In the genomic region with DNA sequence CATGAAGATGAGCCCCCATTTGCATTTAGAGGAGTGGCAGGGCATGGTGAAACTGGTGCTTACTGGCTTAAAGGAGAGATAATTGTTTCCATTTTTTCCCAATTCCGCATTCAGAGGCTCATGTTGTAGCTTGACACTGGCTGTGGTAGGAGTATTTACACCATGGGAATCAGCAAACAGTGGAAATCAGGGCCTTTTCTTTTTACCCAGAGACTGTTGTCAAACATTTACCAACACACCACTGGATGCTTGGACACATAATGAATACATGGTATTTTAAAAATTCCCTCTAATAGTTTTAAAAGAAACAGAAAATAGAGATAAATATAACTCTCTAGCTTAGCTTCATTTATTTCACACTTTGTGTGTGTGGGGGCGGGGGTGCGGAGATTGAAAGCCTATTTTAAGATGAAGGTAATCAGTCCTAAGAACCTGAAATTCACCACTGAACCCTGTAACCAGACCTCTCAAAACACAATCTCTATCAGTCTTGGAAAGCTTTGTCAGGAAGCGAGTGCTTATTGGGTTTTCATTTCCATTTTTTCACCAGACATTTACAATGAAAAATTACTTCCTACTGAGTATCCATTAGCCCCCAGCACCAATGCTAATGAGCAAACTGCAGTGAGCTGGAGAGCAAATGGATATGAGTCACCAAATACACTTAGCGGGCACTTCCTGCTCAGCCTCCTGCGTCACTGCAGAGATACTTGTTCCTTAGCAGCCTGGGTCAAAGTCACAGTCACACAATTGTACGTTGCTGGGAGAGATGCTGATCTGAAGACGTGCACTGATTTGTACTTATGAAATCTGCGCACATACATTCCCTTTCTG, we compare ENCODE assay signal across 1 cellular context.
TF ChIP-seq lines count a peak whose summit lies in the region.

No MANE protein-coding gene starts in this region.

TF ChIP-seq in HepG2, 621 proteins besides CTCF, POLR2A, EP300 and RAD21 (continued from another document):
- TF ChIP-seq, protein P1, sequence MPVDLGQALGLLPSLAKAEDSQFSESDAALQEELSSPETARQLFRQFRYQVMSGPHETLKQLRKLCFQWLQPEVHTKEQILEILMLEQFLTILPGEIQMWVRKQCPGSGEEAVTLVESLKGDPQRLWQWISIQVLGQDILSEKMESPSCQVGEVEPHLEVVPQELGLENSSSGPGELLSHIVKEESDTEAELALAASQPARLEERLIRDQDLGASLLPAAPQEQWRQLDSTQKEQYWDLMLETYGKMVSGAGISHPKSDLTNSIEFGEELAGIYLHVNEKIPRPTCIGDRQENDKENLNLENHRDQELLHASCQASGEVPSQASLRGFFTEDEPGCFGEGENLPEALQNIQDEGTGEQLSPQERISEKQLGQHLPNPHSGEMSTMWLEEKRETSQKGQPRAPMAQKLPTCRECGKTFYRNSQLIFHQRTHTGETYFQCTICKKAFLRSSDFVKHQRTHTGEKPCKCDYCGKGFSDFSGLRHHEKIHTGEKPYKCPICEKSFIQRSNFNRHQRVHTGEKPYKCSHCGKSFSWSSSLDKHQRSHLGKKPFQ (CRISPR knock-in tag; IDR thresholded peaks at IDR 0.05; ENCODE audit: insufficient replicate concordance): no peak
- TF ChIP-seq MIER3 (CRISPR knock-in tag; IDR thresholded peaks at IDR 0.05; ENCODE audit: borderline replicate concordance): no peak
- TF ChIP-seq GABPA (IDR thresholded peaks at IDR 0.05; ENCODE audit: low read depth, low read length): no peak
- TF ChIP-seq GABPA (CRISPR knock-in tag; IDR thresholded peaks at IDR 0.05; ENCODE audit: low read depth): peak; percentile 72
- no peak for TF ChIP-seq ZNF264 (CRISPR knock-in tag; IDR thresholded peaks at IDR 0.05)
- TF ChIP-seq ZNF441 (CRISPR knock-in tag; IDR thresholded peaks at IDR 0.05; ENCODE audit: borderline replicate concordance): no peak
- TF ChIP-seq, protein P2, sequence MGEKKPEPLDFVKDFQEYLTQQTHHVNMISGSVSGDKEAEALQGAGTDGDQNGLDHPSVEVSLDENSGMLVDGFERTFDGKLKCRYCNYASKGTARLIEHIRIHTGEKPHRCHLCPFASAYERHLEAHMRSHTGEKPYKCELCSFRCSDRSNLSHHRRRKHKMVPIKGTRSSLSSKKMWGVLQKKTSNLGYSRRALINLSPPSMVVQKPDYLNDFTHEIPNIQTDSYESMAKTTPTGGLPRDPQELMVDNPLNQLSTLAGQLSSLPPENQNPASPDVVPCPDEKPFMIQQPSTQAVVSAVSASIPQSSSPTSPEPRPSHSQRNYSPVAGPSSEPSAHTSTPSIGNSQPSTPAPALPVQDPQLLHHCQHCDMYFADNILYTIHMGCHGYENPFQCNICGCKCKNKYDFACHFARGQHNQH (CRISPR knock-in tag; IDR thresholded peaks at IDR 0.05): no peak
- TF ChIP-seq ELF3 (CRISPR knock-in tag; IDR thresholded peaks at IDR 0.05): no peak
- TF ChIP-seq GATA4 (IDR thresholded peaks at IDR 0.05; ENCODE audit: borderline replicate concordance, low read depth): no peak
- TF ChIP-seq FOSL2 (CRISPR knock-in tag; IDR thresholded peaks at IDR 0.05): peak; percentile 82
- peak; percentile 47; the same call in 1 of the 2 replicates for TF ChIP-seq GABPB1 (CRISPR knock-in tag; IDR thresholded peaks at IDR 0.05)
- peak; percentile 58; the same call in 1 of the 2 replicates for TF ChIP-seq ZBTB21 (CRISPR knock-in tag; IDR thresholded peaks at IDR 0.05)
- TF ChIP-seq ZEB1 (IDR thresholded peaks at IDR 0.05; ENCODE audit: insufficient replicate concordance, low read depth): no peak
- TF ChIP-seq ZSCAN31 (CRISPR knock-in tag; IDR thresholded peaks at IDR 0.05; ENCODE audit: low read depth): no peak
- no peak for TF ChIP-seq MTA3 (CRISPR knock-in tag; IDR thresholded peaks at IDR 0.05)
- TF ChIP-seq, protein P3, sequence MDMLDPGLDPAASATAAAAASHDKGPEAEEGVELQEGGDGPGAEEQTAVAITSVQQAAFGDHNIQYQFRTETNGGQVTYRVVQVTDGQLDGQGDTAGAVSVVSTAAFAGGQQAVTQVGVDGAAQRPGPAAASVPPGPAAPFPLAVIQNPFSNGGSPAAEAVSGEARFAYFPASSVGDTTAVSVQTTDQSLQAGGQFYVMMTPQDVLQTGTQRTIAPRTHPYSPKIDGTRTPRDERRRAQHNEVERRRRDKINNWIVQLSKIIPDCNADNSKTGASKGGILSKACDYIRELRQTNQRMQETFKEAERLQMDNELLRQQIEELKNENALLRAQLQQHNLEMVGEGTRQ (IDR thresholded peaks at IDR 0.05; ENCODE audit: low read depth, low read length): no peak
- TF ChIP-seq, protein P3 (CRISPR knock-in tag; IDR thresholded peaks at IDR 0.05; ENCODE audit: borderline replicate concordance): no peak
- TF ChIP-seq, protein P4, sequence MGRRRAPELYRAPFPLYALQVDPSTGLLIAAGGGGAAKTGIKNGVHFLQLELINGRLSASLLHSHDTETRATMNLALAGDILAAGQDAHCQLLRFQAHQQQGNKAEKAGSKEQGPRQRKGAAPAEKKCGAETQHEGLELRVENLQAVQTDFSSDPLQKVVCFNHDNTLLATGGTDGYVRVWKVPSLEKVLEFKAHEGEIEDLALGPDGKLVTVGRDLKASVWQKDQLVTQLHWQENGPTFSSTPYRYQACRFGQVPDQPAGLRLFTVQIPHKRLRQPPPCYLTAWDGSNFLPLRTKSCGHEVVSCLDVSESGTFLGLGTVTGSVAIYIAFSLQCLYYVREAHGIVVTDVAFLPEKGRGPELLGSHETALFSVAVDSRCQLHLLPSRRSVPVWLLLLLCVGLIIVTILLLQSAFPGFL (CRISPR knock-in tag; IDR thresholded peaks at IDR 0.05): no peak
- TF ChIP-seq ZNF777 (CRISPR knock-in tag; IDR thresholded peaks at IDR 0.05): no peak
- no peak for TF ChIP-seq FOXA1 (IDR thresholded peaks at IDR 0.05)
- TF ChIP-seq FOXA1 (CRISPR knock-in tag; IDR thresholded peaks at IDR 0.05): no peak
- TF ChIP-seq, protein P5, sequence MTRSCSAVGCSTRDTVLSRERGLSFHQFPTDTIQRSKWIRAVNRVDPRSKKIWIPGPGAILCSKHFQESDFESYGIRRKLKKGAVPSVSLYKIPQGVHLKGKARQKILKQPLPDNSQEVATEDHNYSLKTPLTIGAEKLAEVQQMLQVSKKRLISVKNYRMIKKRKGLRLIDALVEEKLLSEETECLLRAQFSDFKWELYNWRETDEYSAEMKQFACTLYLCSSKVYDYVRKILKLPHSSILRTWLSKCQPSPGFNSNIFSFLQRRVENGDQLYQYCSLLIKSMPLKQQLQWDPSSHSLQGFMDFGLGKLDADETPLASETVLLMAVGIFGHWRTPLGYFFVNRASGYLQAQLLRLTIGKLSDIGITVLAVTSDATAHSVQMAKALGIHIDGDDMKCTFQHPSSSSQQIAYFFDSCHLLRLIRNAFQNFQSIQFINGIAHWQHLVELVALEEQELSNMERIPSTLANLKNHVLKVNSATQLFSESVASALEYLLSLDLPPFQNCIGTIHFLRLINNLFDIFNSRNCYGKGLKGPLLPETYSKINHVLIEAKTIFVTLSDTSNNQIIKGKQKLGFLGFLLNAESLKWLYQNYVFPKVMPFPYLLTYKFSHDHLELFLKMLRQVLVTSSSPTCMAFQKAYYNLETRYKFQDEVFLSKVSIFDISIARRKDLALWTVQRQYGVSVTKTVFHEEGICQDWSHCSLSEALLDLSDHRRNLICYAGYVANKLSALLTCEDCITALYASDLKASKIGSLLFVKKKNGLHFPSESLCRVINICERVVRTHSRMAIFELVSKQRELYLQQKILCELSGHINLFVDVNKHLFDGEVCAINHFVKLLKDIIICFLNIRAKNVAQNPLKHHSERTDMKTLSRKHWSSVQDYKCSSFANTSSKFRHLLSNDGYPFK (CRISPR knock-in tag; IDR thresholded peaks at IDR 0.05; ENCODE audit: borderline replicate concordance): no peak
- TF ChIP-seq, protein P6, sequence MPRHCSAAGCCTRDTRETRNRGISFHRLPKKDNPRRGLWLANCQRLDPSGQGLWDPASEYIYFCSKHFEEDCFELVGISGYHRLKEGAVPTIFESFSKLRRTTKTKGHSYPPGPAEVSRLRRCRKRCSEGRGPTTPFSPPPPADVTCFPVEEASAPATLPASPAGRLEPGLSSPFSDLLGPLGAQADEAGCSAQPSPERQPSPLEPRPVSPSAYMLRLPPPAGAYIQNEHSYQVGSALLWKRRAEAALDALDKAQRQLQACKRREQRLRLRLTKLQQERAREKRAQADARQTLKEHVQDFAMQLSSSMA (CRISPR knock-in tag; IDR thresholded peaks at IDR 0.05): no peak
- TF ChIP-seq, protein P7, sequence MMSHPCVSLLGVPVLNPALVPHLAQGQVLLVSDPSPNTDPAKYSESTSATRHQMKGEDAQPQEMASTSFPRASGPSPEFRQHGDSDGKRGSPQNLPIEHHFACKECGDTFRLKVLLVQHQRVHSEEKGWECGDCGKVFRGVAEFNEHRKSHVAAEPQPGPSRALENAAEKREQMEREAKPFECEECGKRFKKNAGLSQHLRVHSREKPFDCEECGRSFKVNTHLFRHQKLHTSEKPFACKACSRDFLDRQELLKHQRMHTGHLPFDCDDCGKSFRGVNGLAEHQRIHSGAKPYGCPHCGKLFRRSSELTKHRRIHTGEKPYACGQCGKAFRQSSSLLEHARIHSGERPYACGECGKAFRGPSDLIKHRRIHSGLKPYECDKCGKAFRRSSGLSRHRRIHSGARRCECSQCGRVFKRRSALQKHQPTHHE (CRISPR knock-in tag; IDR thresholded peaks at IDR 0.05; ENCODE audit: borderline replicate concordance): no peak
- no peak for TF ChIP-seq ZFP90 (CRISPR knock-in tag; IDR thresholded peaks at IDR 0.05; ENCODE audit: borderline replicate concordance)
- TF ChIP-seq MATR3 (CRISPR knock-in tag; IDR thresholded peaks at IDR 0.05): no peak
